In genomic region chr2:105545731-105546622, GRCh38 we compare ENCODE assay signal across 7 cellular contexts.
DNase-seq lines count a peak whose midpoint lies in the region; ATAC-seq and TF ChIP-seq lines count a peak whose summit lies in the region.

No MANE protein-coding gene starts in this region.

- no peak overlapping the region for H3K4me3 Mint-ChIP-seq in neural crest cell

- no peaks in the 10 kb centered on the region for H3K36me3 ChIP-seq in OCI-LY3 (replicated peaks; ENCODE audit: low read depth, low read length)
- no peaks in the 10 kb centered on the region for H3K36me3 ChIP-seq in esophagus squamous epithelium
- H3K36me3 ChIP-seq in thoracic aorta = no peaks in the 10 kb centered on the region

- H3K4me2 ChIP-seq in OCI-LY3 (ENCODE audit: low read length) = no peak overlapping the region

- ATAC-seq in thoracic aorta (ENCODE audit: insufficient number of reproducible peaks, low FRiP score, low read depth) = no peak

- H3K4me1 ChIP-seq in OCI-LY3 (ENCODE audit: low read length) (no peaks in the 10 kb centered on the region), esophagus squamous epithelium (peaks cover 0 to 10% (median 0%) of the 10 kb centered on the region in 3 donors), thoracic aorta (ENCODE audit: control insufficient read depth in 1 of 2, low read depth in 2 of 2) (no peaks in the 10 kb centered on the region)

- H2AFZ ChIP-seq in OCI-LY3 (ENCODE audit: low read depth, low read length) = no peak overlapping the region

- H3K4me3 ChIP-seq in OCI-LY3 (ENCODE audit: low read length) (no peak overlapping the region), esophagus squamous epithelium (no peak overlapping the region), thoracic aorta (no peak overlapping the region)

- no peak overlapping the region for H3K27ac ChIP-seq in OCI-LY3 (ENCODE audit: low read length)
- no peak overlapping the region for H3K27ac ChIP-seq in esophagus squamous epithelium
- no peak overlapping the region for H3K27ac ChIP-seq in thoracic aorta

- TF ChIP-seq CTCF in GM12872 (IDR thresholded peaks at IDR 0.05; ENCODE audit: insufficient read depth, low read depth, low read length) (peak; percentile 75), OCI-LY3 (IDR thresholded peaks at IDR 0.05; ENCODE audit: low read depth, low read length) (peak; percentile 89), esophagus squamous epithelium (IDR thresholded peaks at IDR 0.05) (peak; percentile 59 to 83 (median 76)), neural crest cell (conservative IDR thresholded peaks at IDR 0.05) (peak; percentile 84), thoracic aorta (IDR thresholded peaks at IDR 0.05) (peak; percentile 61)

- H3K27me3 ChIP-seq in OCI-LY3 (ENCODE audit: low read depth, low read length) (no peaks in the 10 kb centered on the region; the same call in none of the 2 replicates), esophagus squamous epithelium (peaks cover 0 to 4% (median 0%) of the 10 kb centered on the region in 4 donors), thoracic aorta (replicated peaks; ENCODE audit: insufficient read depth) (no peaks in the 10 kb centered on the region)

- no peak overlapping the region for H3K9ac ChIP-seq in OCI-LY3 (ENCODE audit: low read length)

- intact Hi-C loops in esophagus squamous epithelium (cut with DNase I) = no loop called here

- DNase-seq in HS-27A (ENCODE audit: low read depth) = peak; percentile 36
- DNase-seq in activated T-cell treated with anti-CD3 and anti-CD28 coated beads for 24 hours (ENCODE audit: low read depth) = peak; percentile 52
- no peak for DNase-seq in esophagus squamous epithelium (lab: John Stamatoyannopoulos, UW)
- DNase-seq in neural crest cell (ENCODE audit: low read depth, low spot score) = peak; percentile 72
- no peak for DNase-seq in thoracic aorta (ENCODE audit: low spot score)

- H3K27me3 Mint-ChIP-seq in neural crest cell (ENCODE audit: low read depth) = no peaks in the 10 kb centered on the region

- no peaks in the 10 kb centered on the region for H4K20me1 ChIP-seq in OCI-LY3 (ENCODE audit: insufficient read depth, low read length)

- no peak overlapping the region for H3K27ac Mint-ChIP-seq in neural crest cell (ENCODE audit: unreplicated experiment)

- TF ChIP-seq POLR2A in esophagus squamous epithelium (IDR thresholded peaks at IDR 0.05) = no peak

- H3K9me3 ChIP-seq in OCI-LY3 (ENCODE audit: insufficient read depth, low read length) = no peaks in the 10 kb centered on the region
- H3K9me3 ChIP-seq in esophagus squamous epithelium = no peaks in the 10 kb centered on the region
- H3K9me3 ChIP-seq in thoracic aorta = no peaks in the 10 kb centered on the region

- H3K4me1 Mint-ChIP-seq in neural crest cell = peaks cover 11% of the 10 kb centered on the region

- no peaks in the 10 kb centered on the region for H3K36me3 Mint-ChIP-seq in neural crest cell (ENCODE audit: low read depth)

- 19 to 33% methylated on average over 7 to 9 of the region's 10 CpGs for WGBS in esophagus squamous epithelium, 2 donors

- H3K79me2 ChIP-seq in OCI-LY3 (ENCODE audit: low read length) = no peaks in the 10 kb centered on the region

- no peaks in the 10 kb centered on the region for H3K9me3 Mint-ChIP-seq in neural crest cell

Comparison
In these comparisons a context has a peak if more than half of its experiments do, and no peak if none do; other contexts are left out.
1. DNase-seq: peak in HS-27A (single experiment), activated T-cell treated with anti-CD3 and anti-CD28 coated beads for 24 hours (single experiment) and neural crest cell (single experiment); none in esophagus squamous epithelium (single experiment) and thoracic aorta (single experiment).
2. Peak in every context shown above with its lines, with median percentiles within 50 percentile points of each other: CTCF ChIP-seq.